Comparison of ENCODE assay signal across 27 cellular contexts in genomic region chr1:56617141-56617540, GRCh38. TPM values are rescaled to one million over a fixed set of nuclear protein-coding genes. Genes with fewer than 3 reads are reported as not detected.
DNase-seq lines count a peak whose midpoint lies in the region; ATAC-seq, FAIRE-seq and TF ChIP-seq lines count a peak whose summit lies in the region.
"Had no signal": no experiment of that assay in that cellular context is flagged by ENCODE, and none has a peak within 500 bp of the region (broad histone marks: within the 10 kb centered on the region; RNA-seq: fewer than 3 reads in every experiment).

No MANE protein-coding gene starts in this region.

- DNase-seq in H54 (ENCODE audit: insufficient read length, low spot score) (no peak), NCI-H748 treated with DMSO at 0.1 percent for 48 hours (lab: John Stamatoyannopoulos, UW) (peak; percentile 4), choroid plexus epithelial cell (ENCODE audit: low read depth) (peak; percentile 69), retina (peak; percentile 17), NCI-H1092 (lab: John Stamatoyannopoulos, UW) (no peak), pancreas (no peak)
- DNase-seq in activated CD4-positive, alpha-beta T cell treated with anti-CD3 and anti-CD28 coated beads for 1 hour = no peak
- DNase-seq: activated CD4-positive, alpha-beta memory T cell treated with anti-CD3 and anti-CD28 coated beads, Interleukin-2, amount 10 ng/mL, durations not matched to agents 7 days and 5 days; activated CD4-positive, CD25-positive, alpha-beta regulatory T cell; activated naive CD4-positive, alpha-beta T cell treated with Interleukin-2 at 50 U/mL for 16 hours; activated T-cell treated with anti-CD3 and anti-CD28 coated beads, Interleukin-2, amount 50 U/mL, for 24 hours; anterior cingulate cortex; CD4-positive, alpha-beta T cell; DMS153; effector memory CD8-positive, alpha-beta T cell; heart left ventricle; KBM-7; mucosa of descending colon; NCI-H187; NCI-H446 treated with DMSO at 0.1 percent for 48 hours; small intestine; stimulated activated naive CD8-positive, alpha-beta T cell treated with anti-CD3 and anti-CD28 coated beads, Interleukin-15, Interleukin-2, amounts not matched to agents 100 U/mL and 50 U/mL, for 24 hours; tibial artery had no signal

- ATAC-seq in pancreas = no peak
- ATAC-seq: effector memory CD8-positive, alpha-beta T cell; heart left ventricle; left lobe of liver; mucosa of descending colon; SK-N-SH treated with all-trans-retinoic acid at 6 μM for 48 hours; stimulated activated naive CD8-positive, alpha-beta T cell treated with anti-CD3 and anti-CD28 coated beads, Interleukin-15, Interleukin-2, amounts not matched to agents 100 U/mL and 50 U/mL, for 24 hours had no signal

- H3K36me3 ChIP-seq in pancreas = no peaks in the 10 kb centered on the region
- H3K36me3 ChIP-seq: heart left ventricle, prostate gland, tibial artery had no signal

- TF ChIP-seq CTCF in choroid plexus epithelial cell (conservative IDR thresholded peaks at IDR 0.05; ENCODE audit: low read depth, low read length) (no peak), pancreas (IDR thresholded peaks at IDR 0.05) (no peak)

- H3K4me1 ChIP-seq in pancreas = no peaks in the 10 kb centered on the region
- H3K4me1 ChIP-seq: heart left ventricle, prostate gland, tibial artery had no signal

- no peaks in the 10 kb centered on the region for H3K9me3 ChIP-seq in pancreas
- H3K9me3 ChIP-seq: mucosa of descending colon, prostate gland, tibial artery had no signal

- FAIRE-seq in H54 (lab: Jason Lieb, UNC) (peak; percentile 55), pancreas (lab: Jason Lieb, UNC) (no peak)
- FAIRE-seq: RCC 7860, small intestine had no signal

- H3K27ac ChIP-seq in pancreas = no peak overlapping the region
- H3K27ac ChIP-seq: heart left ventricle, prostate gland, tibial artery had no signal

- TF ChIP-seq POLR2A in H54 (IDR thresholded peaks at IDR 0.05; ENCODE audit: low read depth, low read length) = no peak

- no peaks in the 10 kb centered on the region for H3K27me3 ChIP-seq in pancreas
- H3K27me3 ChIP-seq: heart left ventricle, tibial artery had no signal

- WGBS in pancreas, 2 donors = 78 to 81% methylated on average over 2 of the region's 2 CpGs

- intact Hi-C loops in pancreas (cut with DNase I) = no loop called here

- no peak overlapping the region for H3K4me3 ChIP-seq in choroid plexus epithelial cell (ENCODE audit: low read depth, low read length)
- no peak overlapping the region for H3K4me3 ChIP-seq in pancreas
- H3K4me3 ChIP-seq: heart left ventricle, mucosa of descending colon, prostate gland, tibial artery had no signal

RNA-seq across cellular contexts. Expression of gene PRKAA2, which starts 28.0 kb away (rescaled TPM):
- 1 to 10 TPM; 1.9 to 4.1 (median 2.2) TPM for total RNA-seq in pancreas
- polyA plus RNA-seq in pancreas = 1 to 10 TPM; 1.2 to 1.5 TPM
- total RNA-seq: activated CD4-positive, alpha-beta memory T cell treated with anti-CD3 and anti-CD28 coated beads, Interleukin-2, amount 10 ng/mL, durations not matched to agents 7 days and 5 days; CD4-positive, alpha-beta T cell had no signal

RNA-seq across cellular contexts. Expression of gene PLPP3, which starts 37.8 kb away (rescaled TPM):
- total RNA-seq in pancreas = 10 to 100 TPM; 14.6 to 29.6 (median 21.8) TPM
- polyA plus RNA-seq in pancreas = 10 to 100 TPM in 1 of 2 donors, 1 to 10 TPM in 1; 5.5 to 13.7 TPM
- total RNA-seq: activated CD4-positive, alpha-beta memory T cell treated with anti-CD3 and anti-CD28 coated beads, Interleukin-2, amount 10 ng/mL, durations not matched to agents 7 days and 5 days; CD4-positive, alpha-beta T cell had no signal

Comparison
In these comparisons a context has a peak if more than half of its experiments do, and no peak if none do; other contexts are left out.
1. DNase-seq: peak in NCI-H748 treated with DMSO at 0.1 percent for 48 hours (single experiment), choroid plexus epithelial cell (single experiment) and retina (single experiment); none in H54 (single experiment), activated CD4-positive, alpha-beta T cell treated with anti-CD3 and anti-CD28 coated beads for 1 hour (single experiment), NCI-H1092 (single experiment) and pancreas (0 of 6).